In genomic region chr20:297925-298754, GRCh38 we compare ENCODE assay signal across 1 cellular context.
TF ChIP-seq lines count a peak whose summit lies in the region.

No MANE protein-coding gene starts in this region.

TF ChIP-seq in HepG2, 621 proteins besides CTCF, POLR2A, EP300 and RAD21 (continued from another document and continues in another):
- TF ChIP-seq ZXDC (CRISPR knock-in tag; IDR thresholded peaks at IDR 0.05) (no peak; the same call in none of the 2 replicates), ZNF607 (CRISPR knock-in tag; IDR thresholded peaks at IDR 0.05; ENCODE audit: borderline replicate concordance) (no peak), PHB2 (IDR thresholded peaks at IDR 0.05; ENCODE audit: partially characterized antibody) (no peak), SPEN (CRISPR knock-in tag; IDR thresholded peaks at IDR 0.05; ENCODE audit: low read depth) (peak; percentile 54), NFAT5 (CRISPR knock-in tag; IDR thresholded peaks at IDR 0.05) (peak; percentile 42; the same call in 1 of the 2 replicates), ZBTB8A (CRISPR knock-in tag; IDR thresholded peaks at IDR 0.05; ENCODE audit: borderline replicate concordance, low read depth) (no peak), ZNF615 (CRISPR knock-in tag; IDR thresholded peaks at IDR 0.05; ENCODE audit: borderline replicate concordance) (no peak), PHF21A (CRISPR knock-in tag; IDR thresholded peaks at IDR 0.05) (no peak), MED8 (CRISPR knock-in tag; IDR thresholded peaks at IDR 0.05; ENCODE audit: insufficient replicate concordance) (peak; percentile 89), REXO4 (CRISPR knock-in tag; IDR thresholded peaks at IDR 0.05; ENCODE audit: borderline replicate concordance) (no peak), NR2F6 (IDR thresholded peaks at IDR 0.05) (no peak), NR2F6 (CRISPR knock-in tag; IDR thresholded peaks at IDR 0.05) (peak; percentile 58; the same call in 1 of the 2 replicates), SSRP1 (CRISPR knock-in tag; IDR thresholded peaks at IDR 0.05) (no peak), ZBTB44 (CRISPR knock-in tag; IDR thresholded peaks at IDR 0.05) (peak; percentile 37; the same call in 1 of the 2 replicates), GPN1 (CRISPR knock-in tag; IDR thresholded peaks at IDR 0.05; ENCODE audit: borderline replicate concordance) (0 out of 2 replicates have a peak, but pooled peaks have one; percentile 17), PBX3 (CRISPR knock-in tag; IDR thresholded peaks at IDR 0.05; ENCODE audit: borderline replicate concordance) (no peak), MLLT10 (CRISPR knock-in tag; IDR thresholded peaks at IDR 0.05) (no peak), FOXA1 (IDR thresholded peaks at IDR 0.05) (no peak), FOXA1 (CRISPR knock-in tag; IDR thresholded peaks at IDR 0.05) (0 out of 2 replicates have a peak, but pooled peaks have one; percentile 6), SMARCE1 (IDR thresholded peaks at IDR 0.05; ENCODE audit: borderline replicate concordance) (no peak), KLF6 (CRISPR knock-in tag; IDR thresholded peaks at IDR 0.05) (peak; percentile 53; the same call in 1 of the 2 replicates), TRAFD1 (CRISPR knock-in tag; IDR thresholded peaks at IDR 0.05; ENCODE audit: borderline replicate concordance) (no peak), ZNF484 (CRISPR knock-in tag; IDR thresholded peaks at IDR 0.05; ENCODE audit: borderline replicate concordance, low read depth) (0 out of 2 replicates have a peak, but pooled peaks have one; percentile 68), NFIB (CRISPR knock-in tag; IDR thresholded peaks at IDR 0.05; ENCODE audit: borderline replicate concordance) (no peak), GATAD2A (CRISPR knock-in tag; IDR thresholded peaks at IDR 0.05) (peak; percentile 40; the same call in 1 of the 2 replicates), RFXAP (CRISPR knock-in tag; IDR thresholded peaks at IDR 0.05; ENCODE audit: borderline replicate concordance) (peak; percentile 11; the same call in 1 of the 2 replicates), ZNF652 (CRISPR knock-in tag; IDR thresholded peaks at IDR 0.05; ENCODE audit: borderline replicate concordance, low read depth) (no peak), GPBP1L1 (CRISPR knock-in tag; IDR thresholded peaks at IDR 0.05) (no peak), ZNF205 (CRISPR knock-in tag; IDR thresholded peaks at IDR 0.05) (peak; percentile 67), DNMT1 (CRISPR knock-in tag; IDR thresholded peaks at IDR 0.05) (0 out of 2 replicates have a peak, but pooled peaks have one; percentile 16), MZF1 (CRISPR knock-in tag; IDR thresholded peaks at IDR 0.05; ENCODE audit: borderline replicate concordance) (no peak), ZBTB42 (CRISPR knock-in tag; IDR thresholded peaks at IDR 0.05) (no peak), GTF3A (CRISPR knock-in tag; conservative IDR thresholded peaks at IDR 0.05) (no peak; the same call in 1 of the 2 replicates), SETDB1 (CRISPR knock-in tag; IDR thresholded peaks at IDR 0.05; ENCODE audit: borderline replicate concordance) (no peak), ZNF639 (CRISPR knock-in tag; conservative IDR thresholded peaks at IDR 0.05) (peak; percentile 61; the same call in 1 of the 2 replicates), ZNF3 (CRISPR knock-in tag; IDR thresholded peaks at IDR 0.05) (no peak; the same call in 1 of the 2 replicates), THAP9 (CRISPR knock-in tag; IDR thresholded peaks at IDR 0.05; ENCODE audit: borderline replicate concordance) (peak; percentile 67; the same call in 1 of the 2 replicates), NCOA1 (CRISPR knock-in tag; IDR thresholded peaks at IDR 0.05) (peak; percentile 82), ARID2 (CRISPR knock-in tag; IDR thresholded peaks at IDR 0.05; ENCODE audit: borderline replicate concordance) (peak; percentile 80), ZNF660 (CRISPR knock-in tag; IDR thresholded peaks at IDR 0.05; ENCODE audit: borderline replicate concordance, low read depth) (no peak), NFE2 (CRISPR knock-in tag; IDR thresholded peaks at IDR 0.05) (no peak), SNRNP70 (IDR thresholded peaks at IDR 0.05; ENCODE audit: low read depth, low read length) (no peak), CSRNP1 (CRISPR knock-in tag; IDR thresholded peaks at IDR 0.05) (peak; percentile 92)
